In genomic region chr10:130339091-130339490, GRCh38 we compare ENCODE assay signal across 24 cellular contexts.
A peak's percentile ranks its signal among the peaks of the same experiment; 100 is the strongest.
DNase-seq lines count a peak whose midpoint lies in the region; ATAC-seq, FAIRE-seq and TF ChIP-seq lines count a peak whose summit lies in the region.
"Had no signal": no experiment of that assay in that cellular context is flagged by ENCODE, and none has a peak within 500 bp of the region (broad histone marks: within the 10 kb centered on the region; RNA-seq: fewer than 3 reads in every experiment).

No MANE protein-coding gene starts in this region.

- no peaks in the 10 kb centered on the region for H3K9me2 ChIP-seq in Karpas-422 (replicated peaks; ENCODE audit: insufficient read depth, low read length)

- H3K27me3 Mint-ChIP-seq in osteocyte (ENCODE audit: unreplicated experiment), result no peaks in the 10 kb centered on the region
- no peaks in the 10 kb centered on the region for H3K27me3 Mint-ChIP-seq in activated CD8-positive, alpha-beta T cell treated with anti-CD3 and anti-CD28 coated beads, Interleukin-2, amount 10 ng/mL, durations not matched to agents 7 days and 5 days (ENCODE audit: low read depth)
- H3K27me3 Mint-ChIP-seq: B cell; CD4-positive, CD25-positive, alpha-beta regulatory T cell had no signal

- H3K4me1 ChIP-seq in Karpas-422 (ENCODE audit: low read length), result no peaks in the 10 kb centered on the region
- no peaks in the 10 kb centered on the region for H3K4me1 ChIP-seq in kidney (ENCODE audit: control insufficient read depth in 1 of 2, insufficient read depth in 1 of 2, low read depth in 1 of 2, low read length in 2 of 2)
- H3K4me1 ChIP-seq: Caco-2 had no signal

- no peak overlapping the region for H3K27ac ChIP-seq in Karpas-422 (ENCODE audit: low read length)
- H3K27ac ChIP-seq in kidney (ENCODE audit: low read depth in 2 of 2, low read length in 2 of 2), result no peak overlapping the region
- H3K27ac ChIP-seq: 22Rv1, BLaER1, C4-2B, GM23248 had no signal

- H3K36me3 ChIP-seq in Karpas-422 (ENCODE audit: insufficient read depth, low read length) (no peaks in the 10 kb centered on the region), kidney (ENCODE audit: control insufficient read depth in 1 of 2, insufficient read depth in 2 of 2, low read length in 2 of 2) (no peaks in the 10 kb centered on the region)
- H3K36me3 ChIP-seq: BLaER1 had no signal

- no peaks in the 10 kb centered on the region for H4K20me1 ChIP-seq in Karpas-422 (ENCODE audit: insufficient read depth, low read depth, low read length)
- H4K20me1 ChIP-seq: BLaER1 had no signal

- intact Hi-C loops in kidney (cut with DNase I), result no loop called here

- H3K4me3 ChIP-seq in Karpas-422 (ENCODE audit: low read length), result no peak overlapping the region
- H3K4me3 ChIP-seq in kidney (ENCODE audit: low read length in 2 of 2), result no peak overlapping the region
- H3K4me3 ChIP-seq: BLaER1, GM12878, GM23248 had no signal

- ATAC-seq in activated CD8-positive, alpha-beta T cell treated with anti-CD3 and anti-CD28 coated beads, Interleukin-2, amount 10 ng/mL, durations not matched to agents 7 days and 5 days, result no peak
- ATAC-seq: CD8-positive, alpha-beta T cell; GM12878 had no signal

- H3K4me3 Mint-ChIP-seq in osteocyte (ENCODE audit: unreplicated experiment), result no peak overlapping the region
- H3K4me3 Mint-ChIP-seq in activated CD8-positive, alpha-beta T cell treated with anti-CD3 and anti-CD28 coated beads, Interleukin-2, amount 10 ng/mL, durations not matched to agents 7 days and 5 days, result no peak overlapping the region
- H3K4me3 Mint-ChIP-seq: B cell; CD4-positive, CD25-positive, alpha-beta regulatory T cell; CD8-positive, alpha-beta T cell had no signal

- H3K36me3 Mint-ChIP-seq in osteocyte (ENCODE audit: unreplicated experiment), result peaks cover 4% of the 10 kb centered on the region
- H3K36me3 Mint-ChIP-seq in activated CD8-positive, alpha-beta T cell treated with anti-CD3 and anti-CD28 coated beads, Interleukin-2, amount 10 ng/mL, durations not matched to agents 7 days and 5 days (ENCODE audit: low read depth), result no peaks in the 10 kb centered on the region
- H3K36me3 Mint-ChIP-seq: CD4-positive, CD25-positive, alpha-beta regulatory T cell; CD8-positive, alpha-beta T cell had no signal

- H2AFZ ChIP-seq in Karpas-422 (ENCODE audit: low read length), result no peak overlapping the region
- H2AFZ ChIP-seq: GM23248 had no signal

- H3K27me3 ChIP-seq in Karpas-422 (ENCODE audit: low read length), result no peaks in the 10 kb centered on the region
- H3K27me3 ChIP-seq: BLaER1 had no signal

- FAIRE-seq in kidney (lab: Jason Lieb, UNC), result no peak
- FAIRE-seq: A204.1, GM12878, GM19239, H1 had no signal

- H3K4me1 Mint-ChIP-seq in osteocyte (ENCODE audit: unreplicated experiment), result no peaks in the 10 kb centered on the region
- H3K4me1 Mint-ChIP-seq in activated CD8-positive, alpha-beta T cell treated with anti-CD3 and anti-CD28 coated beads, Interleukin-2, amount 10 ng/mL, durations not matched to agents 7 days and 5 days (ENCODE audit: low read depth), result no peaks in the 10 kb centered on the region
- H3K4me1 Mint-ChIP-seq: B cell; CD4-positive, CD25-positive, alpha-beta regulatory T cell had no signal

- peak; percentile 28 for DNase-seq in activated CD8-positive, alpha-beta memory T cell treated with anti-CD3 and anti-CD28 coated beads for 24 hours
- DNase-seq in activated CD8-positive, alpha-beta memory T cell treated with anti-CD3 and anti-CD28 coated beads, Interleukin-2, amount 50 U/mL, for 4 hours, result no peak
- peak; percentile 11 for DNase-seq in Karpas-422
- DNase-seq in kidney, result peak; percentile 27
- DNase-seq in osteocyte (ENCODE audit: extremely low spot score, unreplicated experiment), result peak; percentile 62
- no peak for DNase-seq in activated CD8-positive, alpha-beta T cell treated with anti-CD3 and anti-CD28 coated beads, Interleukin-2, amount 10 ng/mL, durations not matched to agents 7 days and 5 days
- DNase-seq in DMS153 (lab: John Stamatoyannopoulos, UW), result no peak
- DNase-seq: Caco-2; CD4-positive, CD25-positive, alpha-beta regulatory T cell; DMS79; EL; GDM1; GM23248; H7; HCEC 1CT had no signal

- no peaks in the 10 kb centered on the region for H3K79me2 ChIP-seq in Karpas-422 (ENCODE audit: low read length)

- TF ChIP-seq CTCF in kidney (IDR thresholded peaks at IDR 0.05; ENCODE audit: borderline replicate concordance, extremely low read depth, insufficient read depth), result no peak
- TF ChIP-seq CTCF in osteocyte (IDR thresholded peaks at IDR 0.05), result no peak

- CTCF ChIA-PET in activated CD8-positive, alpha-beta T cell treated with anti-CD3 and anti-CD28 coated beads, Interleukin-2, amount 10 ng/mL, durations not matched to agents 7 days and 5 days (lab: Charles Lee), result no interaction called here

- no peaks in the 10 kb centered on the region for H3K9me3 ChIP-seq in Karpas-422 (ENCODE audit: low read length)
- H3K9me3 ChIP-seq in kidney (ENCODE audit: control insufficient read depth in 1 of 2, low read length in 2 of 2), result peaks cover 0 to 6% of the 10 kb centered on the region in 2 donors
- H3K9me3 ChIP-seq: BLaER1, Caco-2 had no signal

- H3K9ac ChIP-seq in Karpas-422 (ENCODE audit: low read length) (no peak overlapping the region), kidney (ENCODE audit: low read length in 2 of 2) (no peak overlapping the region)
- H3K9ac ChIP-seq: BLaER1, GM23248 had no signal

- H3K9me3 Mint-ChIP-seq in osteocyte (ENCODE audit: unreplicated experiment), result peaks cover 33% of the 10 kb centered on the region
- H3K9me3 Mint-ChIP-seq in activated CD8-positive, alpha-beta T cell treated with anti-CD3 and anti-CD28 coated beads, Interleukin-2, amount 10 ng/mL, durations not matched to agents 7 days and 5 days (ENCODE audit: insufficient read depth), result peaks cover 3% of the 10 kb centered on the region
- H3K9me3 Mint-ChIP-seq: CD8-positive, alpha-beta T cell had no signal

- POLR2A ChIA-PET in activated CD8-positive, alpha-beta T cell treated with anti-CD3 and anti-CD28 coated beads, Interleukin-2, amount 10 ng/mL, durations not matched to agents 7 days and 5 days (lab: Charles Lee), result no interaction called here

- H3K4me2 ChIP-seq in Karpas-422 (ENCODE audit: low read depth, low read length, poor library complexity, severe bottlenecking), result no peak overlapping the region
- H3K4me2 ChIP-seq: BLaER1 had no signal

- no peak overlapping the region for H3K27ac Mint-ChIP-seq in osteocyte (ENCODE audit: unreplicated experiment)
- no peak overlapping the region for H3K27ac Mint-ChIP-seq in activated CD8-positive, alpha-beta T cell treated with anti-CD3 and anti-CD28 coated beads, Interleukin-2, amount 10 ng/mL, durations not matched to agents 7 days and 5 days
- H3K27ac Mint-ChIP-seq: B cell; CD4-positive, CD25-positive, alpha-beta regulatory T cell; CD8-positive, alpha-beta T cell had no signal

Comparison
In these comparisons a context has a peak if more than half of its experiments do, and no peak if none do; other contexts are left out.
1. DNase-seq: peak in activated CD8-positive, alpha-beta memory T cell treated with anti-CD3 and anti-CD28 coated beads for 24 hours (single experiment), Karpas-422 (single experiment), kidney (single experiment) and osteocyte (single experiment); none in activated CD8-positive, alpha-beta memory T cell treated with anti-CD3 and anti-CD28 coated beads, Interleukin-2, amount 50 U/mL, for 4 hours (single experiment), activated CD8-positive, alpha-beta T cell treated with anti-CD3 and anti-CD28 coated beads, Interleukin-2, amount 10 ng/mL, durations not matched to agents 7 days and 5 days (single experiment) and DMS153 (single experiment).